Comparison of ENCODE assay signal across 14 cellular contexts in the genomic region with DNA sequence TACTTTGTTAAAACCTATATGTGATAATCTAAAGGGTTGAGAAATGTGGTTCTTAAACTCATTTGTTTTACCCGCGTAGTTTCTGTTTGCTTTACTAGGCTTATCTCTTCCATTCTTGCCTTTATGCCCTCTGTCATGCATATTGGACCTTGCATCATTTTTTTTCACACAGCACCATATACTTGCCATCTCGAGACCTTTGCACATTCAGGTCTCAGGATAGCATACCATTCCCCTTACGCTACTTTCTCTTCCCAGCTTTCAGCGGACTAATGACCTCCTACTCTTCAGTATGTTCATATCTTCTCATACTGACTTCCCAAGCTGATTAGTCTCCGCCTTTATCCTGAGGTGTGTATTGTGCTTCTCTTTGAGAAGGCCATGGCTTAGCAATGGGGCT.
"Had no signal": no experiment of that assay in that cellular context is flagged by ENCODE, and none has a peak within 500 bp of the region (broad histone marks: within the 10 kb centered on the region; RNA-seq: fewer than 3 reads in every experiment).

No MANE protein-coding gene starts in this region.

- H3K4me3 ChIP-seq: ascending aorta, dorsolateral prefrontal cortex, esophagus muscularis mucosa, skin epidermis, tibial nerve had no signal

- H3K27me3 ChIP-seq: ascending aorta, dorsolateral prefrontal cortex, esophagus muscularis mucosa, tibial nerve had no signal

- H3K27me3 Mint-ChIP-seq: activated CD4-positive, alpha-beta memory T cell treated with anti-CD3 and anti-CD28 coated beads, Interleukin-2, amount 10 ng/mL, durations not matched to agents 7 days and 5 days had no signal

- ATAC-seq: activated T-cell treated with anti-CD3 and anti-CD28 coated beads, Interleukin-2, amount 50 U/mL, for 72 hours had no signal

- H3K4me3 Mint-ChIP-seq: activated CD4-positive, alpha-beta memory T cell treated with anti-CD3 and anti-CD28 coated beads, Interleukin-2, amount 10 ng/mL, durations not matched to agents 7 days and 5 days; activated naive CD8-positive, alpha-beta T cell treated with anti-CD3 and anti-CD28 coated beads for 36 hours; activated T-cell treated with anti-CD3 and anti-CD28 coated beads, Interleukin-2, amount 50 U/mL, for 72 hours; T-helper 2 cell treated with Interferon-gamma antibody and Interleukin-4, amounts not matched to agents 5 μg/mL and 100 μg/mL, for 36 hours had no signal

- H3K4me1 Mint-ChIP-seq: activated CD4-positive, alpha-beta memory T cell treated with anti-CD3 and anti-CD28 coated beads, Interleukin-2, amount 10 ng/mL, durations not matched to agents 7 days and 5 days; activated naive CD8-positive, alpha-beta T cell treated with anti-CD3 and anti-CD28 coated beads for 36 hours had no signal

- H3K9me3 Mint-ChIP-seq: activated CD4-positive, alpha-beta memory T cell treated with anti-CD3 and anti-CD28 coated beads, Interleukin-2, amount 10 ng/mL, durations not matched to agents 7 days and 5 days; activated naive CD8-positive, alpha-beta T cell treated with anti-CD3 and anti-CD28 coated beads for 36 hours; activated T-cell treated with anti-CD3 and anti-CD28 coated beads, Interleukin-2, amount 50 U/mL, for 72 hours; T-helper 2 cell treated with Interferon-gamma antibody and Interleukin-4, amounts not matched to agents 5 μg/mL and 100 μg/mL, for 36 hours had no signal

- H3K27ac ChIP-seq: ascending aorta, skin epidermis, tibial nerve had no signal

- DNase-seq: activated CD4-positive, alpha-beta memory T cell treated with anti-CD3 and anti-CD28 coated beads, Interleukin-2, amount 10 ng/mL, durations not matched to agents 7 days and 5 days; activated CD4-positive, CD25-positive, alpha-beta regulatory T cell treated with anti-CD3 and anti-CD28 coated beads, Interleukin-2, amount 50 U/mL, for 72 hours; activated CD8-positive, alpha-beta memory T cell treated with anti-CD3 and anti-CD28 coated beads, Interleukin-2, amount 50 U/mL, for 4 hours; activated gamma-delta T cell treated with Interleukin-2 at 50 U/mL for 16 hours; activated naive CD8-positive, alpha-beta T cell treated with anti-CD3 and anti-CD28 coated beads for 36 hours; activated T-cell treated with anti-CD3 and anti-CD28 coated beads, Interleukin-2, amount 50 U/mL, for 72 hours; dorsolateral prefrontal cortex; glutamatergic neuron; left cardiac atrium had no signal

- H3K27ac Mint-ChIP-seq: activated CD4-positive, alpha-beta memory T cell treated with anti-CD3 and anti-CD28 coated beads, Interleukin-2, amount 10 ng/mL, durations not matched to agents 7 days and 5 days; activated naive CD8-positive, alpha-beta T cell treated with anti-CD3 and anti-CD28 coated beads for 36 hours; activated T-cell treated with anti-CD3 and anti-CD28 coated beads, Interleukin-2, amount 50 U/mL, for 72 hours; T-helper 2 cell treated with Interferon-gamma antibody and Interleukin-4, amounts not matched to agents 5 μg/mL and 100 μg/mL, for 36 hours had no signal

- H3K9me3 ChIP-seq: ascending aorta, esophagus muscularis mucosa, tibial nerve had no signal
